Comparison of ENCODE assay signal across 11 cellular contexts in the genomic region with DNA sequence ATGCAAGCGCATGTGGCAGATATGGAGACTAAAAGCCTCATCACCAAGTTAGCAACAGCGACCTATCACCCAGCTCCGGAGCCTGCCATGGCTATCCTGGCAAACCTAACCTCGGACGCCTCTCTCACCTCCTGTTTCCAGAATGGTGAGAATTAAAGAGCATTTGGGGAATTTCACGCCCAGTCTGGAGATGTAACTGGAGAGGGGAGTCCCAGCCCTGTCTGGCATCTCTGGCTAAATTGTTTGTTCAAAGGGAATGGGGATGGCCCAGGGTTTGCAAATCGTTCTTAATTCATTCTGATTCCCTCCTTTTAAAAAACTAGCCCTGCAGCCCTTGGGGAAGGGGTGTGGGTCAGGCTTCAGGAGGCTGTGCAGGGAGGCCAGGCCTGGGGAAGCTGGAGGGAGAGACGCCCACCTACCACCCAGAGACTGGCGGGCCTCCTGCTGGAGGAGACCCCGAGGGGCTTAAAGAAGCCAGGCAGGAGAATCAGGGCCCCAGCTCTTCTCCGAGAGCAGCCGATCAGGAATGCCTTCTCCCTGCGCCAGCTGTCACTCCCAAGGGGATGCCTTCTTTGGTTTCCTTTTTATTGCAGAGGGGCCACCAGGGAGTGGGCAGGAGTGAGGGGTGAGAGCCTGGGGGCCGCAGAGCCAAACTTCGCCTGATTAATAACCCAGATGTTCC. TPM values are rescaled to one million over a fixed set of nuclear protein-coding genes. Genes with fewer than 3 reads are reported as not detected.
DNase-seq lines count a peak whose midpoint lies in the region; ATAC-seq and TF ChIP-seq lines count a peak whose summit lies in the region.
"Had no signal": no experiment of that assay in that cellular context is flagged by ENCODE, and none has a peak within 500 bp of the region (broad histone marks: within the 10 kb centered on the region; RNA-seq: fewer than 3 reads in every experiment).

No MANE protein-coding gene starts in this region.

- no peak for TF ChIP-seq EP300 in suprapubic skin (IDR thresholded peaks at IDR 0.05)

- H3K27ac ChIP-seq in mesodermal cell (ENCODE audit: low read depth, low read length, severe bottlenecking) (peak overlapping the region; percentile 91), suprapubic skin (peak overlapping the region; percentile 94), right lobe of liver (no peak overlapping the region)
- H3K27ac ChIP-seq: 22Rv1 had no signal

- H3K4me3 ChIP-seq in astrocyte of the spinal cord (ENCODE audit: low read depth, low read length) (peak overlapping the region; percentile 28), mesodermal cell (ENCODE audit: extremely low read depth, insufficient read depth, low read length, poor library complexity, severe bottlenecking) (peak overlapping the region; percentile 81), suprapubic skin (peak overlapping the region; percentile 84), right lobe of liver (no peak overlapping the region)

- in situ Hi-C loops in astrocyte of the spinal cord (cut with HindIII; ENCODE audit: low sequenced_read_pairs): no loop called here

- no peak for TF ChIP-seq POLR2A in suprapubic skin (IDR thresholded peaks at IDR 0.05)
- no peak for TF ChIP-seq POLR2A in right lobe of liver (IDR thresholded peaks at IDR 0.05)

- WGBS in mesodermal cell (ENCODE audit: insufficient coverage in 2 of 2), 2 experiments: 45 to 47% methylated on average over 9 to 11 of the region's 15 CpGs
- 50% methylated on average over 11 of the region's 15 CpGs for WGBS in suprapubic skin
- 30% methylated on average over 15 of the region's 15 CpGs for WGBS in right lobe of liver (ENCODE audit: insufficient coverage, low coverage, low lambda C conversion rate, missing lambda C conversion rate)

- H3K36me3 ChIP-seq in mesodermal cell (ENCODE audit: control insufficient read depth, insufficient read depth, low read length): peaks cover 21% of the 10 kb centered on the region
- no peaks in the 10 kb centered on the region for H3K36me3 ChIP-seq in suprapubic skin
- H3K36me3 ChIP-seq in right lobe of liver: no peaks in the 10 kb centered on the region

- H3K9me3 ChIP-seq in mesodermal cell (ENCODE audit: control insufficient read depth, low read length) (no peaks in the 10 kb centered on the region), suprapubic skin (no peaks in the 10 kb centered on the region), right lobe of liver (no peaks in the 10 kb centered on the region)

- peaks cover 14% of the 10 kb centered on the region for H3K27me3 ChIP-seq in suprapubic skin
- no peaks in the 10 kb centered on the region for H3K27me3 ChIP-seq in right lobe of liver

- intact Hi-C loops in right lobe of liver (cut with DNase I): no loop called here

- DNase-seq in DMS 273 (lab: John Stamatoyannopoulos, UW; ENCODE audit: unreplicated experiment): peak; percentile 53
- no peak for DNase-seq in DMS 273 treated with DMSO at 0.1 percent for 48 hours (lab: John Stamatoyannopoulos, UW)
- no peak for DNase-seq in astrocyte of the spinal cord (ENCODE audit: low read depth, low spot score)
- no peak for DNase-seq in suprapubic skin (ENCODE audit: low spot score in 2 of 2)
- DNase-seq in NCI-H2107 (lab: John Stamatoyannopoulos, UW): no peak
- no peak for DNase-seq in right lobe of liver
- DNase-seq: NCI-H2081 treated with DMSO at 0.1 percent for 48 hours had no signal

- H3K4me1 ChIP-seq in mesodermal cell (ENCODE audit: control insufficient read depth, insufficient read depth, low read length, poor library complexity, severe bottlenecking): peaks cover 43% of the 10 kb centered on the region
- peaks cover 46% of the 10 kb centered on the region for H3K4me1 ChIP-seq in suprapubic skin
- no peaks in the 10 kb centered on the region for H3K4me1 ChIP-seq in right lobe of liver

- ATAC-seq in GM18498 (IDR thresholded peaks at IDR 0.05; ENCODE audit: unreplicated experiment) (no peak), right lobe of liver (no peak)

- TF ChIP-seq CTCF in astrocyte of the spinal cord (IDR thresholded peaks at IDR 0.05; ENCODE audit: low read depth, low read length) (no peak), suprapubic skin (IDR thresholded peaks at IDR 0.05) (no peak), right lobe of liver (IDR thresholded peaks at IDR 0.05) (no peak)

RNA-seq across cellular contexts. Expression of a gene that starts 1.0 kb away (rescaled TPM):
- polyA plus RNA-seq in mesodermal cell (2013, experiment 1 of 2): 366 TPM
- polyA plus RNA-seq in mesodermal cell (2013, experiment 2 of 2): 331 TPM
- total RNA-seq in suprapubic skin (10 to 100 TPM in 3 of 4 donors, 1 to 10 TPM in 1; 8.6 to 16.5 (median 15.4) TPM), right lobe of liver (10 to 100 TPM in 2 of 6 experiments, 1 to 10 TPM in 4; 1.5 to 17.0 (median 7.7) TPM)
- total RNA-seq: SK-MEL-5 had no signal

Comparison
In these comparisons a context has a peak if more than half of its experiments do, and no peak if none do; other contexts are left out.
1. H3K4me3 ChIP-seq: peak in astrocyte of the spinal cord (single experiment), mesodermal cell (single experiment) and suprapubic skin (single experiment); none in right lobe of liver (0 of 3).
2. H3K27ac ChIP-seq: peak in mesodermal cell (single experiment) and suprapubic skin (single experiment); none in right lobe of liver (0 of 3).